Comparison of ENCODE assay signal across 12 cellular contexts in the genomic region with DNA sequence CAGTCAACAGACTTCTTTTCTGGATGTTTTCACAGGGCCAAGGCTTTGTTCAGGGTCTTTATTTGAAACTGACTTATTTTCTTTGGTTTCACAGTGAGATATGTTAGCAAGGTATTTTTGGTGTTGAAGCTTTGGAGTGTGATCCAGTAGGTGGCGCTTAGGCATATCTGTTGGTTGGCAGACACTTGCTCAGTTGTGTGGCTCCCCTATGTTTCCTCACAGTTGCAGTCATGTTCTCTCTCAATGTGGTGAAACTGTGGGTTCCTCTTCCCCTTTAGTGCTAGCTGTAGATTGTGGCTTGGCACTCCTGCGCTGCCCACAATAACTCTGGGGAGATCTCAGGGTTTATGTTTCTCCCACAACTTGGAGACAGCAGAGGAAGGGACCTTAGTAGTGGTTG.
DNase-seq lines count a peak whose midpoint lies in the region; ATAC-seq lines count a peak whose summit lies in the region.
"Had no signal": no experiment of that assay in that cellular context is flagged by ENCODE, and none has a peak within 500 bp of the region (broad histone marks: within the 10 kb centered on the region; RNA-seq: fewer than 3 reads in every experiment).

No MANE protein-coding gene starts in this region.

- ATAC-seq in HG02852 (IDR thresholded peaks at IDR 0.05; ENCODE audit: unreplicated experiment) (no peak), GM19395 (IDR thresholded peaks at IDR 0.05; ENCODE audit: unreplicated experiment) (no peak)

- DNase-seq in CMK (ENCODE audit: low read depth) (peak; percentile 3), OCI-M1 (lab: John Stamatoyannopoulos, UW) (peak; percentile 35), kidney tubule cell (ENCODE audit: low spot score) (peak; percentile 7), EL (no peak)
- peak; percentile 2 for DNase-seq in Jurkat, Clone E6-1 (ENCODE audit: low read depth, low spot score)
- DNase-seq in stimulated activated CD4-positive, alpha-beta T cell treated with anti-CD3 and anti-CD28 coated beads, Interleukin-15, amount 100 ng/mL, for 24 hours, result no peak
- DNase-seq: activated T-cell treated with anti-CD3 and anti-CD28 coated beads, Interleukin-2, amount 50 U/mL, for 48 hours; brain microvascular endothelial cell; CD4-positive, alpha-beta T cell; sigmoid colon had no signal

- no peak overlapping the region for H3K4me3 ChIP-seq in Jurkat, Clone E6-1 (ENCODE audit: low read length)
- H3K4me3 ChIP-seq: sigmoid colon had no signal

Comparison
In these comparisons a context has a peak if more than half of its experiments do, and no peak if none do; other contexts are left out.
1. DNase-seq: peak in CMK (single experiment), Jurkat, Clone E6-1 (single experiment), OCI-M1 (single experiment) and kidney tubule cell (single experiment); none in EL (single experiment) and stimulated activated CD4-positive, alpha-beta T cell treated with anti-CD3 and anti-CD28 coated beads, Interleukin-15, amount 100 ng/mL, for 24 hours (single experiment).